In the genomic region with DNA sequence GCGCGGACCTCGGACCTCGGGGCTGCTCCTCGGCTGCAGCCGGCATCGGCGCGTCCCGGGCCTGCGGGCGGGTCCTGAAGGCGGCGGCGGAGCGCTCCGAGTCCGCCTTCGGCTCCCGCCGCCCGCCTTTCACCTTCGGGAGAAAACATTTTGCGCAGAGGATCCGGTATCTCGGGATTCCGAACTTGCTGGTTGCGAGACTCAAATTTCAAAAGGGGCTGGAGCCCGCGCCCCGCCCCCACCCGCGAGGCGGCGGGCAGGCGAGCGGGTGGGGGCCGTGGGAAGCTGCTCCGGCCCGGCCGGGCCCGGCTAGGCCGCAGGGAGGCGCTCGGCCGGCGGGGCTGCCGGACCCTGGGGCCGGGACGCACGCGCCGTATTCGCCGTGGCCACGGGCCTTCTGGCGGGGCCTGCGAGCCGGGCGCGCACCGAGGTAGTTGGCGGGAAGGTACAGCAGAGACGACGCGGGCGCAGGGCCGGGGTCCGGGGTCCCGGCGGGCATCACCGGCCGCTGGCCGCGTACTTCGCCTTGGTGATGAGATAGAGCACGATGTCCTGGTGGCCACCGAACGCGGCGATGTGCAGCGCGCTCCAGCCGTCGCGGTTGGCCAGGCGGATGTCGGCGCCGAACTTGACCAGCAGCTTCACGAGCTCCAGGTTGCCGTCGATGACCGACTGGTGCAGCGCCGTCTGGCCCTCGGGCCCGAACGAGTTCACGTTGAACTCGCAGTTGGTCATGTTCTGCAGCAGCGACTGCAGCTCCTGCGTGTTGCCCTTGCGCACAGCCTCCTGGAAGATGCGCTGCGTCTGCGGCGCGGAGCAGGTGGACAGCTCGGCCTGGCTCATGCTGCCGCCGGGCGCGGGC, we compare ENCODE assay signal across 1 cellular context.
TF ChIP-seq lines count a peak whose summit lies in the region.

No MANE protein-coding gene starts in this region.

TF ChIP-seq in K562, 482 proteins besides CTCF, POLR2A, EP300 and RAD21 (continued from another document and continues in another):
- TF ChIP-seq, protein P1, sequence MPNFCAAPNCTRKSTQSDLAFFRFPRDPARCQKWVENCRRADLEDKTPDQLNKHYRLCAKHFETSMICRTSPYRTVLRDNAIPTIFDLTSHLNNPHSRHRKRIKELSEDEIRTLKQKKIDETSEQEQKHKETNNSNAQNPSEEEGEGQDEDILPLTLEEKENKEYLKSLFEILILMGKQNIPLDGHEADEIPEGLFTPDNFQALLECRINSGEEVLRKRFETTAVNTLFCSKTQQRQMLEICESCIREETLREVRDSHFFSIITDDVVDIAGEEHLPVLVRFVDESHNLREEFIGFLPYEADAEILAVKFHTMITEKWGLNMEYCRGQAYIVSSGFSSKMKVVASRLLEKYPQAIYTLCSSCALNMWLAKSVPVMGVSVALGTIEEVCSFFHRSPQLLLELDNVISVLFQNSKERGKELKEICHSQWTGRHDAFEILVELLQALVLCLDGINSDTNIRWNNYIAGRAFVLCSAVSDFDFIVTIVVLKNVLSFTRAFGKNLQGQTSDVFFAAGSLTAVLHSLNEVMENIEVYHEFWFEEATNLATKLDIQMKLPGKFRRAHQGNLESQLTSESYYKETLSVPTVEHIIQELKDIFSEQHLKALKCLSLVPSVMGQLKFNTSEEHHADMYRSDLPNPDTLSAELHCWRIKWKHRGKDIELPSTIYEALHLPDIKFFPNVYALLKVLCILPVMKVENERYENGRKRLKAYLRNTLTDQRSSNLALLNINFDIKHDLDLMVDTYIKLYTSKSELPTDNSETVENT (CRISPR knock-in tag; IDR thresholded peaks at IDR 0.05): peak; percentile 47; the same call in 1 of the 2 replicates
- TF ChIP-seq MYC (IDR thresholded peaks at IDR 0.05; ENCODE audit: low read depth, low read length): peak; percentile 72
- TF ChIP-seq MYC (CRISPR knock-in tag; IDR thresholded peaks at IDR 0.05; ENCODE audit: borderline replicate concordance, low read depth): peak; percentile 68; the same call in 1 of the 2 replicates
- TF ChIP-seq TFAM (CRISPR knock-in tag; conservative IDR thresholded peaks at IDR 0.05): no peak
- TF ChIP-seq CREM (IDR thresholded peaks at IDR 0.05; ENCODE audit: low read depth): peak; percentile 34; the same call in 1 of the 2 replicates
- TF ChIP-seq, protein P2, sequence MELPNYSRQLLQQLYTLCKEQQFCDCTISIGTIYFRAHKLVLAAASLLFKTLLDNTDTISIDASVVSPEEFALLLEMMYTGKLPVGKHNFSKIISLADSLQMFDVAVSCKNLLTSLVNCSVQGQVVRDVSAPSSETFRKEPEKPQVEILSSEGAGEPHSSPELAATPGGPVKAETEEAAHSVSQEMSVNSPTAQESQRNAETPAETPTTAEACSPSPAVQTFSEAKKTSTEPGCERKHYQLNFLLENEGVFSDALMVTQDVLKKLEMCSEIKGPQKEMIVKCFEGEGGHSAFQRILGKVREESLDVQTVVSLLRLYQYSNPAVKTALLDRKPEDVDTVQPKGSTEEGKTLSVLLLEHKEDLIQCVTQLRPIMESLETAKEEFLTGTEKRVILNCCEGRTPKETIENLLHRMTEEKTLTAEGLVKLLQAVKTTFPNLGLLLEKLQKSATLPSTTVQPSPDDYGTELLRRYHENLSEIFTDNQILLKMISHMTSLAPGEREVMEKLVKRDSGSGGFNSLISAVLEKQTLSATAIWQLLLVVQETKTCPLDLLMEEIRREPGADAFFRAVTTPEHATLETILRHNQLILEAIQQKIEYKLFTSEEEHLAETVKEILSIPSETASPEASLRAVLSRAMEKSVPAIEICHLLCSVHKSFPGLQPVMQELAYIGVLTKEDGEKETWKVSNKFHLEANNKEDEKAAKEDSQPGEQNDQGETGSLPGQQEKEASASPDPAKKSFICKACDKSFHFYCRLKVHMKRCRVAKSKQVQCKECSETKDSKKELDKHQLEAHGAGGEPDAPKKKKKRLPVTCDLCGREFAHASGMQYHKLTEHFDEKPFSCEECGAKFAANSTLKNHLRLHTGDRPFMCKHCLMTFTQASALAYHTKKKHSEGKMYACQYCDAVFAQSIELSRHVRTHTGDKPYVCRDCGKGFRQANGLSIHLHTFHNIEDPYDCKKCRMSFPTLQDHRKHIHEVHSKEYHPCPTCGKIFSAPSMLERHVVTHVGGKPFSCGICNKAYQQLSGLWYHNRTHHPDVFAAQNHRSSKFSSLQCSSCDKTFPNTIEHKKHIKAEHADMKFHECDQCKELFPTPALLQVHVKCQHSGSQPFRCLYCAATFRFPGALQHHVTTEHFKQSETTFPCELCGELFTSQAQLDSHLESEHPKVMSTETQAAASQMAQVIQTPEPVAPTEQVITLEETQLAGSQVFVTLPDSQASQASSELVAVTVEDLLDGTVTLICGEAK (IDR thresholded peaks at IDR 0.05): 0 out of 2 replicates have a peak, but pooled peaks have one; percentile 26
- TF ChIP-seq, protein P2 (CRISPR knock-in tag; IDR thresholded peaks at IDR 0.05): no peak
- TF ChIP-seq HNRNPLL (IDR thresholded peaks at IDR 0.05; ENCODE audit: low read depth, low read length, poor library complexity, severe bottlenecking): peak; percentile 58
- TF ChIP-seq GATAD2A (IDR thresholded peaks at IDR 0.05): no peak
- TF ChIP-seq ETV5 (CRISPR knock-in tag; IDR thresholded peaks at IDR 0.05; ENCODE audit: low read depth): no peak
- no peak for TF ChIP-seq HES1 (IDR thresholded peaks at IDR 0.05; ENCODE audit: low read depth)
- TF ChIP-seq ZNF561 (CRISPR knock-in tag; conservative IDR thresholded peaks at IDR 0.05): no peak
- TF ChIP-seq, protein P3, sequence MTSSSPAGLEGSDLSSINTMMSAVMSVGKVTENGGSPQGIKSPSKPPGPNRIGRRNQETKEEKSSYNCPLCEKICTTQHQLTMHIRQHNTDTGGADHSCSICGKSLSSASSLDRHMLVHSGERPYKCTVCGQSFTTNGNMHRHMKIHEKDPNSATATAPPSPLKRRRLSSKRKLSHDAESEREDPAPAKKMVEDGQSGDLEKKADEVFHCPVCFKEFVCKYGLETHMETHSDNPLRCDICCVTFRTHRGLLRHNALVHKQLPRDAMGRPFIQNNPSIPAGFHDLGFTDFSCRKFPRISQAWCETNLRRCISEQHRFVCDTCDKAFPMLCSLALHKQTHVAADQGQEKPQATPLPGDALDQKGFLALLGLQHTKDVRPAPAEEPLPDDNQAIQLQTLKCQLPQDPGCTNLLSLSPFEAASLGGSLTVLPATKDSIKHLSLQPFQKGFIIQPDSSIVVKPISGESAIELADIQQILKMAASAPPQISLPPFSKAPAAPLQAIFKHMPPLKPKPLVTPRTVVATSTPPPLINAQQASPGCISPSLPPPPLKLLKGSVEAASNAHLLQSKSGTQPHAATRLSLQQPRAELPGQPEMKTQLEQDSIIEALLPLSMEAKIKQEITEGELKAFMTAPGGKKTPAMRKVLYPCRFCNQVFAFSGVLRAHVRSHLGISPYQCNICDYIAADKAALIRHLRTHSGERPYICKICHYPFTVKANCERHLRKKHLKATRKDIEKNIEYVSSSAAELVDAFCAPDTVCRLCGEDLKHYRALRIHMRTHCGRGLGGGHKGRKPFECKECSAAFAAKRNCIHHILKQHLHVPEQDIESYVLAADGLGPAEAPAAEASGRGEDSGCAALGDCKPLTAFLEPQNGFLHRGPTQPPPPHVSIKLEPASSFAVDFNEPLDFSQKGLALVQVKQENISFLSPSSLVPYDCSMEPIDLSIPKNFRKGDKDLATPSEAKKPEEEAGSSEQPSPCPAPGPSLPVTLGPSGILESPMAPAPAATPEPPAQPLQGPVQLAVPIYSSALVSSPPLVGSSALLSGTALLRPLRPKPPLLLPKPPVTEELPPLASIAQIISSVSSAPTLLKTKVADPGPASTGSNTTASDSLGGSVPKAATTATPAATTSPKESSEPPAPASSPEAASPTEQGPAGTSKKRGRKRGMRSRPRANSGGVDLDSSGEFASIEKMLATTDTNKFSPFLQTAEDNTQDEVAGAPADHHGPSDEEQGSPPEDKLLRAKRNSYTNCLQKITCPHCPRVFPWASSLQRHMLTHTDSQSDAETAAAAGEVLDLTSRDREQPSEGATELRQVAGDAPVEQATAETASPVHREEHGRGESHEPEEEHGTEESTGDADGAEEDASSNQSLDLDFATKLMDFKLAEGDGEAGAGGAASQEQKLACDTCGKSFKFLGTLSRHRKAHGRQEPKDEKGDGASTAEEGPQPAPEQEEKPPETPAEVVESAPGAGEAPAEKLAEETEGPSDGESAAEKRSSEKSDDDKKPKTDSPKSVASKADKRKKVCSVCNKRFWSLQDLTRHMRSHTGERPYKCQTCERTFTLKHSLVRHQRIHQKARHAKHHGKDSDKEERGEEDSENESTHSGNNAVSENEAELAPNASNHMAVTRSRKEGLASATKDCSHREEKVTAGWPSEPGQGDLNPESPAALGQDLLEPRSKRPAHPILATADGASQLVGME (CRISPR knock-in tag; IDR thresholded peaks at IDR 0.05): no peak; the same call in 1 of the 2 replicates
- peak in 1 of 2 experiments; percentile 55; a peak in 1 of 4 replicates for TF ChIP-seq TEAD1 (CRISPR knock-in tag; IDR thresholded peaks at IDR 0.05)
- no peak for TF ChIP-seq ZNF282 (CRISPR knock-in tag; IDR thresholded peaks at IDR 0.05)
- TF ChIP-seq MTA3 (IDR thresholded peaks at IDR 0.05; ENCODE audit: borderline replicate concordance): peak; percentile 67; the same call in 1 of the 2 replicates
- no peak for TF ChIP-seq TEAD4 (IDR thresholded peaks at IDR 0.05; ENCODE audit: low read length)
- peak; percentile 87 for TF ChIP-seq TEAD4 (CRISPR knock-in tag; IDR thresholded peaks at IDR 0.05; ENCODE audit: borderline replicate concordance)
- peak; percentile 87 for TF ChIP-seq CCNT2 (IDR thresholded peaks at IDR 0.05; ENCODE audit: borderline replicate concordance, extremely low read depth, insufficient read length, low read depth, low read length)
- TF ChIP-seq FOXM1 (IDR thresholded peaks at IDR 0.05; ENCODE audit: low read depth): no peak
- peak; percentile 73 for TF ChIP-seq FOXM1 (CRISPR knock-in tag; IDR thresholded peaks at IDR 0.05; ENCODE audit: low read depth)
- peak; percentile 20 for TF ChIP-seq HCFC1 (IDR thresholded peaks at IDR 0.05; ENCODE audit: low read depth, low read length)
- peak; percentile 95 for TF ChIP-seq GATAD2B (IDR thresholded peaks at IDR 0.05; ENCODE audit: borderline replicate concordance)
- TF ChIP-seq, protein P4, sequence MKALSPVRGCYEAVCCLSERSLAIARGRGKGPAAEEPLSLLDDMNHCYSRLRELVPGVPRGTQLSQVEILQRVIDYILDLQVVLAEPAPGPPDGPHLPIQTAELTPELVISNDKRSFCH (CRISPR knock-in tag; IDR thresholded peaks at IDR 0.05): no peak
- TF ChIP-seq, protein P4 (tag; IDR thresholded peaks at IDR 0.05): 0 out of 2 replicates have a peak, but pooled peaks have one; percentile 70
- TF ChIP-seq ZNF431 (CRISPR knock-in tag; IDR thresholded peaks at IDR 0.05): peak; percentile 80
- peak in 1 of 2 experiments; percentile 60; a peak in 1 of 4 replicates for TF ChIP-seq ZNF639 (CRISPR knock-in tag; conservative IDR thresholded peaks at IDR 0.05 in 1 of 2, IDR thresholded peaks at IDR 0.05 in 1 of 2)
- TF ChIP-seq, protein P5, sequence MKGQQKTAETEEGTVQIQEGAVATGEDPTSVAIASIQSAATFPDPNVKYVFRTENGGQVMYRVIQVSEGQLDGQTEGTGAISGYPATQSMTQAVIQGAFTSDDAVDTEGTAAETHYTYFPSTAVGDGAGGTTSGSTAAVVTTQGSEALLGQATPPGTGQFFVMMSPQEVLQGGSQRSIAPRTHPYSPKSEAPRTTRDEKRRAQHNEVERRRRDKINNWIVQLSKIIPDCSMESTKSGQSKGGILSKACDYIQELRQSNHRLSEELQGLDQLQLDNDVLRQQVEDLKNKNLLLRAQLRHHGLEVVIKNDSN (CRISPR knock-in tag; IDR thresholded peaks at IDR 0.05): peak; percentile 47; the same call in 1 of the 2 replicates
- TF ChIP-seq ERF (CRISPR knock-in tag; IDR thresholded peaks at IDR 0.05): peak; percentile 86; the same call in 1 of the 2 replicates
